In genomic region chr2:149507933-149508332, GRCh38 we compare ENCODE assay signal across 18 cellular contexts.
"Had no signal": no experiment of that assay in that cellular context is flagged by ENCODE, and none has a peak within 500 bp of the region (broad histone marks: within the 10 kb centered on the region; RNA-seq: fewer than 3 reads in every experiment).

No MANE protein-coding gene starts in this region.

- H3K36me3 ChIP-seq: cardiac muscle cell, left ventricle myocardium inferior, pancreas, tibial artery had no signal

- H3K27me3 ChIP-seq: cardiac muscle cell, pancreas, tibial artery had no signal

- H3K4me3 ChIP-seq: cardiac muscle cell, left ventricle myocardium inferior, pancreas, psoas muscle, tibial artery had no signal

- FAIRE-seq: endometrium, kidney, pancreas, urothelium cell line had no signal

- H3K9me3 ChIP-seq: left ventricle myocardium inferior, pancreas, psoas muscle, tibial artery had no signal

- ATAC-seq: activated T-cell treated with anti-CD3 and anti-CD28 coated beads, Interleukin-2, amount 50 U/mL, for 72 hours; natural killer cell treated with Interleukin-12 subunit alpha and Interleukin-12 subunit beta and Interleukin-15 and Interleukin-18, amount 100 ng/mL, for 72 hours; pancreas; psoas muscle; right cardiac atrium had no signal

- DNase-seq: activated CD4-positive, alpha-beta memory T cell treated with anti-CD3 and anti-CD28 coated beads for 36 hours; activated CD4-positive, alpha-beta T cell treated with anti-CD3 and anti-CD28 coated beads for 48 hours; activated effector memory CD4-positive, alpha-beta T cell treated with Interleukin-2 at 50 U/mL for 16 hours; activated naive CD4-positive, alpha-beta T cell treated with anti-CD3 and anti-CD28 coated beads for 36 hours; activated T-cell treated with anti-CD3 and anti-CD28 coated beads, Interleukin-2, amount 50 U/mL, for 72 hours; foreskin melanocyte; hypothalamus; kidney; left ventricle myocardium inferior; pancreas; psoas muscle; right cardiac atrium; stimulated activated CD4-positive, alpha-beta T cell treated with anti-CD3 and anti-CD28 coated beads, Interleukin-1b, Interleukin-23, amount 100 ng/mL, for 48 hours; tibial artery had no signal

- H3K27ac ChIP-seq: cardiac muscle cell, left ventricle myocardium inferior, pancreas, psoas muscle, tibial artery had no signal
